1 cellular context compared by ENCODE assay signal in the genomic region with DNA sequence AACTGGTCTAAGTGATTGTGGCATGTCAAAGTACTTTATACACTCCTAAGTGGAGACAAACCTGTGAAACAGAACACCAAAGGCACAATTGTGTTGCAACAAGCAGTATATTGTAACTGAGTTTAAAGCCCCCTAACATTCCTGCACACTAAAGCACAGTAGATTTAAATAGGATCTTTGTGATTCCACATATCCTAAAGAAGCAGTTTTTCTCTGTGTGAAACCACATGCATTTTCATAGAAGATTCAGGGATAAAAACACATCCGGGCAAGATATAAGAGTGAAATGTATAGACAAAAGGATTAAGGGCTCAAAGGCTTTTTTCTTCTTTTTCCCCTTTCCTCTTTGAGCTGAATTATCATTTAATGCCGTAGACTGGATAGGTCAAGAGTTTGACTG.
TF ChIP-seq lines count a peak whose summit lies in the region.

No MANE protein-coding gene starts in this region.

TF ChIP-seq in HepG2, 621 proteins besides CTCF, POLR2A, EP300 and RAD21 (continued from another document):
- no peak for TF ChIP-seq ZNF646 (CRISPR knock-in tag; IDR thresholded peaks at IDR 0.05)
